In genomic region chr20:11391591-11391990, GRCh38 we compare ENCODE assay signal across 7 cellular contexts.
"Had no signal": no experiment of that assay in that cellular context is flagged by ENCODE, and none has a peak within 500 bp of the region (broad histone marks: within the 10 kb centered on the region; RNA-seq: fewer than 3 reads in every experiment).

No MANE protein-coding gene starts in this region.

- H2AFZ ChIP-seq: GM23248 had no signal

- DNase-seq: GM23248, H9, HCEC 1CT, KBM-7 had no signal

- H3K9ac ChIP-seq: GM23248 had no signal

- FAIRE-seq: H1, H54, HTR-8/SVneo had no signal

- H3K4me3 ChIP-seq: GM23248 had no signal

- H3K27ac ChIP-seq: GM23248 had no signal
